ENCODE assay signal across 20 cellular contexts in genomic region chr1:118815909-118816308, GRCh38.
"Had no signal": no experiment of that assay in that cellular context is flagged by ENCODE, and none has a peak within 500 bp of the region (broad histone marks: within the 10 kb centered on the region; RNA-seq: fewer than 3 reads in every experiment).

No MANE protein-coding gene starts in this region.

- ATAC-seq: activated CD8-positive, alpha-beta T cell treated with anti-CD3 and anti-CD28 coated beads, Interleukin-2, amount 10 ng/mL, durations not matched to agents 7 days and 5 days; heart left ventricle; lower lobe of right lung had no signal

- H3K27me3 Mint-ChIP-seq: activated CD4-positive, alpha-beta T cell treated with anti-CD3 and anti-CD28 coated beads, Interleukin-2, amount 10 ng/mL, durations not matched to agents 7 days and 5 days; activated naive CD8-positive, alpha-beta T cell; central memory CD8-positive, alpha-beta T cell had no signal

- H3K36me3 Mint-ChIP-seq: activated naive CD8-positive, alpha-beta T cell; naive B cell had no signal

- H3K4me3 Mint-ChIP-seq: activated CD4-positive, alpha-beta T cell treated with anti-CD3 and anti-CD28 coated beads, Interleukin-2, amount 10 ng/mL, durations not matched to agents 7 days and 5 days; activated CD8-positive, alpha-beta T cell treated with anti-CD3 and anti-CD28 coated beads, Interleukin-2, amount 10 ng/mL, durations not matched to agents 7 days and 5 days; activated naive CD8-positive, alpha-beta T cell; central memory CD8-positive, alpha-beta T cell; naive B cell had no signal

- DNase-seq: activated CD4-positive, alpha-beta T cell treated with anti-CD3 and anti-CD28 coated beads, Interleukin-2, amount 10 ng/mL, durations not matched to agents 7 days and 5 days; activated CD4-positive, CD25-positive, alpha-beta regulatory T cell treated with anti-CD3 and anti-CD28 coated beads, Interleukin-2, amount 50 U/mL, for 72 hours; activated CD8-positive, alpha-beta T cell treated with anti-CD3 and anti-CD28 coated beads, Interleukin-2, amount 10 ng/mL, durations not matched to agents 7 days and 5 days; activated gamma-delta T cell treated with Interleukin-2 at 50 U/mL for 16 hours; activated T-cell treated with anti-CD3 and anti-CD28 coated beads, Interleukin-2, amount 50 U/mL, for 1 hour; heart left ventricle; lower lobe of right lung; naive B cell; nucleus accumbens; posterior cingulate gyrus; stimulated activated CD4-positive, alpha-beta T cell treated with anti-CD3 and anti-CD28 coated beads, Interleukin-2, amount 100 ng/mL, for 48 hours; stimulated activated CD8-positive, alpha-beta memory T cell treated with anti-CD3 and anti-CD28 coated beads, Interleukin-4, amount 100 ng/mL, for 48 hours; stimulated activated naive CD4-positive, alpha-beta T cell; substantia nigra; tibial artery; WERI-Rb-1 had no signal

- H3K4me3 ChIP-seq: coronary artery, esophagus muscularis mucosa, heart left ventricle, lower lobe of right lung, tibial artery had no signal

- H3K27ac Mint-ChIP-seq: activated CD4-positive, alpha-beta T cell treated with anti-CD3 and anti-CD28 coated beads, Interleukin-2, amount 10 ng/mL, durations not matched to agents 7 days and 5 days; activated CD8-positive, alpha-beta T cell treated with anti-CD3 and anti-CD28 coated beads, Interleukin-2, amount 10 ng/mL, durations not matched to agents 7 days and 5 days; activated naive CD8-positive, alpha-beta T cell; naive B cell had no signal

- H3K4me1 Mint-ChIP-seq: activated CD4-positive, alpha-beta T cell treated with anti-CD3 and anti-CD28 coated beads, Interleukin-2, amount 10 ng/mL, durations not matched to agents 7 days and 5 days; central memory CD8-positive, alpha-beta T cell; naive B cell had no signal
